1 cellular context compared by ENCODE assay signal in genomic region chr17:50133769-50134099, GRCh38.
TF ChIP-seq lines count a peak whose summit lies in the region.

No MANE protein-coding gene starts in this region.

TF ChIP-seq in HEK293, 187 proteins besides CTCF, POLR2A, EP300 and RAD21:
- TF ChIP-seq ZNF311 (tag by site-specific recombination; IDR thresholded peaks at IDR 0.05; ENCODE audit: borderline replicate concordance) (no peak), ZNF37A (tag by site-specific recombination; IDR thresholded peaks at IDR 0.05) (no peak), KLF9 (tag by site-specific recombination; IDR thresholded peaks at IDR 0.05; ENCODE audit: low read depth) (peak; percentile 23; the same call in 1 of the 2 replicates)
